ENCODE assay signal across 23 cellular contexts in genomic region chr3:55718956-55719355, GRCh38.
"Had no signal": no experiment of that assay in that cellular context is flagged by ENCODE, and none has a peak within 500 bp of the region (broad histone marks: within the 10 kb centered on the region; RNA-seq: fewer than 3 reads in every experiment).

No MANE protein-coding gene starts in this region.

- H3K27ac Mint-ChIP-seq: activated B cell treated with CpG ODN at 0.5 μM for 24 hours; activated naive CD4-positive, alpha-beta T cell treated with anti-CD3 and anti-CD28 coated beads for 36 hours; activated naive CD8-positive, alpha-beta T cell treated with anti-CD3 and anti-CD28 coated beads, Interleukin-2, amount 10 ng/mL, durations not matched to agents 7 days and 5 days; activated T-helper 2 cell treated with anti-CD3 and anti-CD28 coated beads, Interferon-gamma antibody, Interleukin-2, Interleukin-4, amounts not matched to agents 10 μg/mL and 5 μg/mL and 100 μg/mL, durations not matched to agents 14 hours and 24 hours and 36 hours; mesothelial cell of epicardium; nephron progenitor cell; T-helper 1 cell treated with Interleukin-12 subunit alpha and Interleukin-12 subunit beta and Interleukin-4 antibody, amounts not matched to agents 30 μg/mL and 1 μg/mL, for 36 hours had no signal

- H3K27me3 Mint-ChIP-seq: activated B cell treated with CpG ODN at 0.5 μM for 24 hours had no signal

- H3K9me3 ChIP-seq: heart left ventricle, thyroid gland had no signal

- H3K36me3 ChIP-seq: heart left ventricle, thyroid gland had no signal

- H3K9me3 Mint-ChIP-seq: activated B cell treated with CpG ODN at 0.5 μM for 24 hours; activated naive CD4-positive, alpha-beta T cell treated with anti-CD3 and anti-CD28 coated beads for 36 hours; activated naive CD8-positive, alpha-beta T cell treated with anti-CD3 and anti-CD28 coated beads, Interleukin-2, amount 10 ng/mL, durations not matched to agents 7 days and 5 days; activated T-cell treated with anti-CD3 and anti-CD28 coated beads, Interleukin-2, amount 50 U/mL, for 4 hours; activated T-helper 2 cell treated with anti-CD3 and anti-CD28 coated beads, Interferon-gamma antibody, Interleukin-2, Interleukin-4, amounts not matched to agents 10 μg/mL and 5 μg/mL and 100 μg/mL, durations not matched to agents 14 hours and 24 hours and 36 hours; mesothelial cell of epicardium; nephron progenitor cell; T-helper 1 cell treated with Interleukin-12 subunit alpha and Interleukin-12 subunit beta and Interleukin-4 antibody, amounts not matched to agents 30 μg/mL and 1 μg/mL, for 36 hours had no signal

- H3K4me1 Mint-ChIP-seq: activated naive CD8-positive, alpha-beta T cell treated with anti-CD3 and anti-CD28 coated beads, Interleukin-2, amount 10 ng/mL, durations not matched to agents 7 days and 5 days had no signal

- H3K36me3 Mint-ChIP-seq: activated naive CD8-positive, alpha-beta T cell treated with anti-CD3 and anti-CD28 coated beads, Interleukin-2, amount 10 ng/mL, durations not matched to agents 7 days and 5 days; mesothelial cell of epicardium had no signal

- ATAC-seq: activated T-cell treated with anti-CD3 and anti-CD28 coated beads, Interleukin-2, amount 50 U/mL, for 4 hours; heart left ventricle; left colon; stimulated activated naive CD8-positive, alpha-beta T cell treated with anti-CD3 and anti-CD28 coated beads, Interleukin-15, Interleukin-2, amounts not matched to agents 100 U/mL and 50 U/mL, for 24 hours had no signal

- H3K4me1 ChIP-seq: heart left ventricle had no signal

- H3K4me3 Mint-ChIP-seq: activated B cell treated with CpG ODN at 0.5 μM for 24 hours; activated naive CD4-positive, alpha-beta T cell treated with anti-CD3 and anti-CD28 coated beads for 36 hours; activated naive CD8-positive, alpha-beta T cell treated with anti-CD3 and anti-CD28 coated beads, Interleukin-2, amount 10 ng/mL, durations not matched to agents 7 days and 5 days; activated T-cell treated with anti-CD3 and anti-CD28 coated beads, Interleukin-2, amount 50 U/mL, for 4 hours; mesothelial cell of epicardium; nephron progenitor cell; T-helper 1 cell treated with Interleukin-12 subunit alpha and Interleukin-12 subunit beta and Interleukin-4 antibody, amounts not matched to agents 30 μg/mL and 1 μg/mL, for 36 hours had no signal

- H3K4me3 ChIP-seq: heart left ventricle, lung, thyroid gland had no signal

- DNase-seq: activated B cell treated with CpG ODN at 0.5 μM for 24 hours; activated CD4-positive, alpha-beta T cell treated with anti-CD3 and anti-CD28 coated beads for 4 hours; activated CD4-positive, alpha-beta T cell treated with anti-CD3 and anti-CD28 coated beads, Interleukin-2, amount 50 U/mL, for 48 hours; activated CD8-positive, alpha-beta memory T cell treated with anti-CD3 and anti-CD28 coated beads, Interleukin-2, amount 50 U/mL, for 48 hours; activated naive CD4-positive, alpha-beta T cell treated with anti-CD3 and anti-CD28 coated beads for 36 hours; activated naive CD8-positive, alpha-beta T cell treated with anti-CD3 and anti-CD28 coated beads, Interleukin-2, amount 10 ng/mL, durations not matched to agents 7 days and 5 days; activated T-cell treated with anti-CD3 and anti-CD28 coated beads, Interleukin-2, amount 50 U/mL, for 4 hours; amniotic stem cell; heart left ventricle; left colon; nephron progenitor cell; nucleus accumbens; stimulated activated CD4-positive, alpha-beta T cell treated with anti-CD3 and anti-CD28 coated beads, Interleukin-12 subunit alpha, Interleukin-12 subunit beta, amount 100 ng/mL, for 4 hours; stimulated activated CD4-positive, alpha-beta T cell treated with anti-CD3 and anti-CD28 coated beads, Interleukin-4, amount 100 ng/mL, for 4 hours; stimulated activated naive CD8-positive, alpha-beta T cell treated with anti-CD3 and anti-CD28 coated beads, Interleukin-15, Interleukin-2, amounts not matched to agents 100 U/mL and 50 U/mL, for 24 hours; substantia nigra; T1000; thyroid gland had no signal

- H3K27ac ChIP-seq: epithelial cell of prostate, heart left ventricle, thyroid gland had no signal

- H3K27me3 ChIP-seq: thyroid gland had no signal
